ENCODE assay signal across 10 cellular contexts in the genomic region with DNA sequence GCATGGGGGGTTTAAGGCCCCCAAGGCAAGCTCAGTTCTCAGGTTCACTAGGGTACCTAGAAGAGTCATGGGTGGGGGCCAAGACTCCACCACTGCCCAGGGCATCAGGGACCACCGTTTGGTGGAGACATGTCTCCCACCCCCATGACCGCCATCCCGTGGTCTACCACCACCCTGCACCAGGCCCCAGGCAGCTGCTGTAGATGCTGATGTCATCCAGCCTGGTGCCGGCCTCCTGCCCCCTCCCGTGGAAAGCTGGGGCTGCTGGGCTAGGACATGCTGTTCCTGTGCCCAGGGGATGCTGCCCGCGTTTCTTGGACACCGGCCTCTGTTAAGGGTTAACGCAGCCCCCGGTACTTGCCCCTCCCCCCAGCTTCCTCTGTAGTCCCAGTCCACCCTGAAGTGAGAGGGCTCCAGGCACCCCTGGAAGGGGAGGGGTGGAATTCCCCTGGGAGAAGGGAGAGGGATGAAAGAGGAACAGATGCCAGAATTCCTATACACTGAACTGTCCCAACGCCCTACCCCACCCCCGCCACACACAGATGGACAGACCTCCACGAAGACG. TPM values are rescaled to one million over a fixed set of nuclear protein-coding genes. Genes with fewer than 3 reads are reported as not detected.
DNase-seq lines count a peak whose midpoint lies in the region; ATAC-seq and TF ChIP-seq lines count a peak whose summit lies in the region.
"Had no signal": no experiment of that assay in that cellular context is flagged by ENCODE, and none has a peak within 500 bp of the region (broad histone marks: within the 10 kb centered on the region; RNA-seq: fewer than 3 reads in every experiment).

No MANE protein-coding gene starts in this region.

- peaks cover 2% of the 10 kb centered on the region for H3K27me3 Mint-ChIP-seq in HFFc6 (ENCODE audit: insufficient read depth)
- no peaks in the 10 kb centered on the region for H3K27me3 Mint-ChIP-seq in MCF 10A (ENCODE audit: insufficient read depth, unreplicated experiment)

- no peaks in the 10 kb centered on the region for H3K9me3 Mint-ChIP-seq in HFFc6
- no peaks in the 10 kb centered on the region for H3K9me3 Mint-ChIP-seq in MCF 10A (ENCODE audit: unreplicated experiment)

- TF ChIP-seq CTCF in HFFc6 (IDR thresholded peaks at IDR 0.05) (peak; percentile 30), MCF 10A (IDR thresholded peaks at IDR 0.05; ENCODE audit: unreplicated experiment) (no peak), left lung (IDR thresholded peaks at IDR 0.05) (no peak)

- POLR2A ChIA-PET in MCF 10A (lab: Yijun Ruan, JAX) = interaction anchor here (0.6 to 3.9 kb wide), 8 partner anchors 12 to 902 kb away, joined by 3 to 29 read pairs (median 4); a partner anchor contains a TSS

- ATAC-seq in left lung = no peak
- ATAC-seq: mucosa of descending colon had no signal

- H3K27ac ChIP-seq in substantia nigra (ENCODE audit: low read depth, low read length, poor library complexity, severe bottlenecking) (peak overlapping the region; percentile 97), left lung (no peak overlapping the region)
- H3K27ac ChIP-seq: suprapubic skin had no signal

- H3K4me3 Mint-ChIP-seq in HFFc6 (peak overlapping the region; percentile 27; the same call in 1 of the 2 replicates), MCF 10A (ENCODE audit: unreplicated experiment) (peak overlapping the region; percentile 50)

- H3K36me3 Mint-ChIP-seq in HFFc6 (ENCODE audit: low read depth) (no peaks in the 10 kb centered on the region), MCF 10A (ENCODE audit: insufficient read depth, unreplicated experiment) (peaks cover 7% of the 10 kb centered on the region)

- H3K4me3 ChIP-seq in left lung = peak overlapping the region in 1 of 2 donors; percentile 6
- H3K4me3 ChIP-seq: mucosa of descending colon, suprapubic skin had no signal

- no peaks in the 10 kb centered on the region for H3K27me3 ChIP-seq in left lung

- H3K27ac Mint-ChIP-seq in HFFc6 = peak overlapping the region; percentile 63
- H3K27ac Mint-ChIP-seq in MCF 10A (ENCODE audit: low read depth, unreplicated experiment) = peak overlapping the region; percentile 85

- peak; percentile 35 for DNase-seq in HFFc6
- DNase-seq in MCF 10A (ENCODE audit: unreplicated experiment) = peak; percentile 85
- DNase-seq in inferior parietal cortex (ENCODE audit: extremely low spot score) = peak; percentile 48
- peak; percentile 36 to 93 (median 76) for DNase-seq in substantia nigra (lab: John Stamatoyannopoulos, UW)
- DNase-seq in NCI-H128 (lab: John Stamatoyannopoulos, UW; ENCODE audit: unreplicated experiment) = no peak
- no peak for DNase-seq in stimulated activated CD4-positive, alpha-beta T cell treated with anti-CD3 and anti-CD28 coated beads, Interleukin-2, amount 100 ng/mL, for 24 hours
- no peak for DNase-seq in left lung
- DNase-seq in activated naive CD4-positive, alpha-beta T cell treated with anti-CD3 and anti-CD28 coated beads, Interleukin-2, amount 50 U/mL, for 16 hours = no peak

- no TSS peak for BruUV-seq in MCF 10A (replicated peaks; lab: Mats Ljungman, UMichigan)

- intact Hi-C loops in MCF 10A (cut with micrococcal nuclease) = no loop called here
- intact Hi-C loops in left lung (cut with DNase I) = no loop called here

- H3K9me3 ChIP-seq in left lung = no peaks in the 10 kb centered on the region
- H3K9me3 ChIP-seq: mucosa of descending colon, suprapubic skin had no signal

- H3K4me1 ChIP-seq in left lung = peaks cover 7 to 12% of the 10 kb centered on the region in 2 donors

- H3K4me1 Mint-ChIP-seq in HFFc6 (ENCODE audit: low read depth) = peaks cover 37% of the 10 kb centered on the region
- H3K4me1 Mint-ChIP-seq in MCF 10A (ENCODE audit: insufficient read depth, unreplicated experiment) = peaks cover 64% of the 10 kb centered on the region

- CTCF ChIA-PET in MCF 10A (lab: Yijun Ruan, JAX) = interaction anchor here (0.6 to 12.4 kb wide), 12 partner anchors 9 to 447 kb away, joined by 3 to 228 read pairs (median 4); a partner anchor contains a TSS

- H3K36me3 ChIP-seq in left lung = no peaks in the 10 kb centered on the region
- H3K36me3 ChIP-seq: suprapubic skin had no signal

RNA-seq across cellular contexts. Expression of a gene that starts 0.6 kb away (rescaled TPM):
- total RNA-seq in HFFc6 (2021; fragmentation: NEBNext Ultra II Directional; extraction: Animal tissue kit (Norgen Biotek cat#: 25700)) = under 1 TPM in 4 of 6 experiments, not detected in 2; 0.25 to 0.83 (median 0.50) TPM
- total RNA-seq in MCF 10A (2022) (0.25 and 1.7 TPM in 2 replicates), left lung (1 to 10 TPM in 1 of 2 donors, under 1 TPM in 1; 0.87 to 3.4 TPM)

RNA-seq across cellular contexts. Expression of a gene that starts 34.6 kb away (rescaled TPM):
- total RNA-seq in HFFc6 (2021; fragmentation: NEBNext Ultra II Directional; extraction: Animal tissue kit (Norgen Biotek cat#: 25700)) = 100 to 1,000 TPM; 109 to 167 (median 140) TPM
- total RNA-seq in MCF 10A (2022) = 122 and 147 TPM in 2 replicates
- total RNA-seq in left lung = 10 to 100 TPM; 60.3 to 73.7 TPM

RNA-seq across cellular contexts. Expression of a gene that starts 42.8 kb away (rescaled TPM):
- total RNA-seq in HFFc6 (2021; fragmentation: NEBNext Ultra II Directional; extraction: Animal tissue kit (Norgen Biotek cat#: 25700)) = 10 to 100 TPM; 42.4 to 46.7 (median 44.9) TPM
- total RNA-seq in MCF 10A (2022) (70.5 and 79.2 TPM in 2 replicates), left lung (10 to 100 TPM; 47.9 to 57.7 TPM)

RNA-seq across cellular contexts. Expression of a gene that starts 57.7 kb away (rescaled TPM):
- not detected for total RNA-seq in HFFc6 (2021; fragmentation: NEBNext Ultra II Directional; extraction: Animal tissue kit (Norgen Biotek cat#: 25700))
- total RNA-seq in MCF 10A (2022) = not detected in 2 replicates
- total RNA-seq in left lung = not detected
- total RNA-seq: mucosa of descending colon, suprapubic skin had no signal

Comparison
In these comparisons a context has a peak if more than half of its experiments do, and no peak if none do; other contexts are left out.
1. DNase-seq: peak in HFFc6 (single experiment), MCF 10A (single experiment), inferior parietal cortex (single experiment) and substantia nigra (49 of 49); none in NCI-H128 (single experiment), stimulated activated CD4-positive, alpha-beta T cell treated with anti-CD3 and anti-CD28 coated beads, Interleukin-2, amount 100 ng/mL, for 24 hours (0 of 2), left lung (0 of 2) and activated naive CD4-positive, alpha-beta T cell treated with anti-CD3 and anti-CD28 coated beads, Interleukin-2, amount 50 U/mL, for 16 hours (single experiment).